Comparison of ENCODE assay signal across 1 cellular context in the genomic region with DNA sequence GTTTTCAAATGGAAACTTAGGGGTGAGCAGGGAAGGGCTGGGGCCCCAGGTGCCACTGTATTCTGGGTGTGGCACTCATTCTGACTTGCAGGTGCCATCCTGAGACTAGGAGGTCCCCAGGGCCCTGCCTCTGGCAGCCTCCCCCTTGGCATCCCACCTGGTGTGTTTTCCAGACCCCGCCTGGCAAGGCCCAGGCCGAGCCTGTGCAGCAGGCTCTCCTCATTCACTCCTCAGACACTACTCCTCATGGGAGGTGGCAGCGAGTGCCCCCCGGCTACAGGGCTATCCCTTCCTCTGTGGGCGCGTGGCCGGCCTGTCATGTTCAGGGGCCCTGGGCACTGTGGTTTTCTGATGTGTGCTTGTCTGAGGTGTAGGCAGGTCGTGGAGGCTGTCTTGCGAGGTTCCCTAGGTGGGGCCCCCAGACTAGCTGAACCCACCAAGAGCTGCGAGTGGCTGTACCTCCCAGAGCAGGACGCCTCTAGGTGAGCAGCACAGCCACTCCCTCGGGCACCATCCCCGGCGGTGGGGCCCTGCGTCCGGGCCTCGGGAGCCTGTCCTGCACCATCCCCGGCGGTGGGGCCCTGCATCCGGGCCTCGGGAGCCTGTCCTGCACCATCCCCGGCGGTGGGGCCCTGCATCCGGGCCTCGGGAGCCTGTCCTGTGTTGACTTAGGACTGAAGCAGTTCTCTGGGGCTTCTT.
TF ChIP-seq lines count a peak whose summit lies in the region.

No MANE protein-coding gene starts in this region.

TF ChIP-seq in HepG2, 621 proteins besides CTCF, POLR2A, EP300 and RAD21:
- TF ChIP-seq CC2D1A (CRISPR knock-in tag; IDR thresholded peaks at IDR 0.05) (no peak), NR2F2 (IDR thresholded peaks at IDR 0.05; ENCODE audit: borderline replicate concordance, low read depth) (no peak), CENPX (CRISPR knock-in tag; IDR thresholded peaks at IDR 0.05) (no peak), ZFP37 (CRISPR knock-in tag; IDR thresholded peaks at IDR 0.05; ENCODE audit: borderline replicate concordance) (no peak), KDM6A (CRISPR knock-in tag; IDR thresholded peaks at IDR 0.05; ENCODE audit: low read depth) (no peak), TFDP2 (CRISPR knock-in tag; IDR thresholded peaks at IDR 0.05) (no peak), ZKSCAN5 (CRISPR knock-in tag; IDR thresholded peaks at IDR 0.05) (no peak), CHD4 (IDR thresholded peaks at IDR 0.05; ENCODE audit: borderline replicate concordance, low read length) (no peak), IRF9 (CRISPR knock-in tag; IDR thresholded peaks at IDR 0.05; ENCODE audit: borderline replicate concordance) (no peak), ELK4 (CRISPR knock-in tag; IDR thresholded peaks at IDR 0.05; ENCODE audit: borderline replicate concordance) (no peak), ZSCAN20 (CRISPR knock-in tag; IDR thresholded peaks at IDR 0.05; ENCODE audit: borderline replicate concordance) (no peak), ZFP36 (IDR thresholded peaks at IDR 0.05; ENCODE audit: borderline replicate concordance, low read depth, low read length, partially characterized antibody) (no peak), ARNT2 (CRISPR knock-in tag; IDR thresholded peaks at IDR 0.05; ENCODE audit: low read depth) (no peak), ZFP1 (CRISPR knock-in tag; IDR thresholded peaks at IDR 0.05) (no peak), PLRG1 (conservative IDR thresholded peaks at IDR 0.05) (no peak), E2F5 (CRISPR knock-in tag; conservative IDR thresholded peaks at IDR 0.05) (no peak), SRF (IDR thresholded peaks at IDR 0.05; ENCODE audit: low read depth, low read length) (no peak)
- TF ChIP-seq, protein P1, sequence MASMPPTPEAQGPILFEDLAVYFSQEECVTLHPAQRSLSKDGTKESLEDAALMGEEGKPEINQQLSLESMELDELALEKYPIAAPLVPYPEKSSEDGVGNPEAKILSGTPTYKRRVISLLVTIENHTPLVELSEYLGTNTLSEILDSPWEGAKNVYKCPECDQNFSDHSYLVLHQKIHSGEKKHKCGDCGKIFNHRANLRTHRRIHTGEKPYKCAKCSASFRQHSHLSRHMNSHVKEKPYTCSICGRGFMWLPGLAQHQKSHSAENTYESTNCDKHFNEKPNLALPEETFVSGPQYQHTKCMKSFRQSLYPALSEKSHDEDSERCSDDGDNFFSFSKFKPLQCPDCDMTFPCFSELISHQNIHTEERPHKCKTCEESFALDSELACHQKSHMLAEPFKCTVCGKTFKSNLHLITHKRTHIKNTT (CRISPR knock-in tag; IDR thresholded peaks at IDR 0.05): no peak
- TF ChIP-seq, protein P2, sequence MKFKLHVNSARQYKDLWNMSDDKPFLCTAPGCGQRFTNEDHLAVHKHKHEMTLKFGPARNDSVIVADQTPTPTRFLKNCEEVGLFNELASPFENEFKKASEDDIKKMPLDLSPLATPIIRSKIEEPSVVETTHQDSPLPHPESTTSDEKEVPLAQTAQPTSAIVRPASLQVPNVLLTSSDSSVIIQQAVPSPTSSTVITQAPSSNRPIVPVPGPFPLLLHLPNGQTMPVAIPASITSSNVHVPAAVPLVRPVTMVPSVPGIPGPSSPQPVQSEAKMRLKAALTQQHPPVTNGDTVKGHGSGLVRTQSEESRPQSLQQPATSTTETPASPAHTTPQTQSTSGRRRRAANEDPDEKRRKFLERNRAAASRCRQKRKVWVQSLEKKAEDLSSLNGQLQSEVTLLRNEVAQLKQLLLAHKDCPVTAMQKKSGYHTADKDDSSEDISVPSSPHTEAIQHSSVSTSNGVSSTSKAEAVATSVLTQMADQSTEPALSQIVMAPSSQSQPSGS (CRISPR knock-in tag; IDR thresholded peaks at IDR 0.05): no peak
